In the genomic region with DNA sequence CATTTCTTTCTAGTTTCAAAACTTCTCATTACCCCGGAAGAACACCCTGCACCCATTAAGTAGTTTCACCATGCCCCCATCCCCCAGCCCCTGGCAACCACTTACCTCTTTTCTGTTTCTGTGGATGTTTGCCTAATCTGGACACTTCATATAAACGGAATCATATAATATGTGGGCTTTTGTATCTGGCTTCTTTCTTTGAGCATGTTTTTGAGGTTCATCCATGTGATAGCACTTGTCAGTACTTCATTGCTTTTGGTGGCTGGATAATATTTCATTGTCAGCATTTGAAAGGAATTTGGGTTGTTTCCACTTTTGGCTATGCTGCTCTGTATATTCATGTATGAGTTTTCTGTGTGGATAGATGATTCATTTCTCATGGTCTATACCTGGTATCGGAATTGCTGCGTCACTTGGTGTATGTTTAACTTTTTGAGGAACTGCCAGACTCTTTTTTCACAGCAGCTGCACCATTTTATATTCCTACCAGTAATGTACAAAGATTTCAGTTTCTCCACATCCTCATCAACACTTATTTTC, we compare ENCODE assay signal across 9 cellular contexts. TPM values are rescaled to one million over a fixed set of nuclear protein-coding genes. Genes with fewer than 3 reads are reported as not detected.
DNase-seq lines count a peak whose midpoint lies in the region; ATAC-seq and TF ChIP-seq lines count a peak whose summit lies in the region.
"Had no signal": no experiment of that assay in that cellular context is flagged by ENCODE, and none has a peak within 500 bp of the region (broad histone marks: within the 10 kb centered on the region; RNA-seq: fewer than 3 reads in every experiment).

No MANE protein-coding gene starts in this region.

- no peaks in the 10 kb centered on the region for H3K27me3 ChIP-seq in neutrophil

- CTCF ChIA-PET in activated CD4-positive, alpha-beta T cell treated with anti-CD3 and anti-CD28 coated beads, Interleukin-2, amount 10 ng/mL, durations not matched to agents 7 days and 5 days (lab: Charles Lee): interaction anchor here (0.6 to 1.3 kb wide), 2 partner anchors 10 to 26 kb away, joined by 3 read pairs; no protein-coding TSS in a partner anchor
- CTCF ChIA-PET in activated CD4-positive, alpha-beta memory T cell treated with anti-CD3 and anti-CD28 coated beads for 36 hours (lab: Charles Lee): interaction anchor here (0.6 kb wide), 1 partner anchor 65 kb away, joined by 3 read pairs; no protein-coding TSS in a partner anchor

- no peaks in the 10 kb centered on the region for H3K9me3 Mint-ChIP-seq in activated CD4-positive, alpha-beta T cell treated with anti-CD3 and anti-CD28 coated beads, Interleukin-2, amount 10 ng/mL, durations not matched to agents 7 days and 5 days
- no peaks in the 10 kb centered on the region for H3K9me3 Mint-ChIP-seq in activated CD4-positive, alpha-beta memory T cell treated with anti-CD3 and anti-CD28 coated beads for 36 hours

- H3K9me3 ChIP-seq in neutrophil: no peaks in the 10 kb centered on the region

- peaks cover 58% of the 10 kb centered on the region for H3K4me1 Mint-ChIP-seq in activated CD4-positive, alpha-beta T cell treated with anti-CD3 and anti-CD28 coated beads, Interleukin-2, amount 10 ng/mL, durations not matched to agents 7 days and 5 days
- H3K4me1 Mint-ChIP-seq in activated CD4-positive, alpha-beta memory T cell treated with anti-CD3 and anti-CD28 coated beads for 36 hours (ENCODE audit: low read depth): peaks cover 53% of the 10 kb centered on the region

- POLR2A ChIA-PET in activated CD4-positive, alpha-beta T cell treated with anti-CD3 and anti-CD28 coated beads, Interleukin-2, amount 10 ng/mL, durations not matched to agents 7 days and 5 days (lab: Charles Lee): no interaction called here
- POLR2A ChIA-PET in activated CD4-positive, alpha-beta memory T cell treated with anti-CD3 and anti-CD28 coated beads for 36 hours (lab: Charles Lee): no interaction called here

- intact Hi-C loops in activated CD4-positive, alpha-beta memory T cell treated with anti-CD3 and anti-CD28 coated beads for 36 hours (cut with micrococcal nuclease): loop anchor here (1.0 to 10.0 kb wide), 4 partner anchors 21 to 107 kb away; no protein-coding TSS in a partner anchor

- TF ChIP-seq CTCF in neutrophil (IDR thresholded peaks at IDR 0.05): no peak

- peak overlapping the region; percentile 78 for H3K27ac Mint-ChIP-seq in activated CD4-positive, alpha-beta T cell treated with anti-CD3 and anti-CD28 coated beads, Interleukin-2, amount 10 ng/mL, durations not matched to agents 7 days and 5 days
- peak overlapping the region; percentile 67 for H3K27ac Mint-ChIP-seq in activated CD4-positive, alpha-beta memory T cell treated with anti-CD3 and anti-CD28 coated beads for 36 hours

- no peaks in the 10 kb centered on the region for H3K27me3 Mint-ChIP-seq in activated CD4-positive, alpha-beta T cell treated with anti-CD3 and anti-CD28 coated beads, Interleukin-2, amount 10 ng/mL, durations not matched to agents 7 days and 5 days
- H3K27me3 Mint-ChIP-seq in activated CD4-positive, alpha-beta memory T cell treated with anti-CD3 and anti-CD28 coated beads for 36 hours: no peaks in the 10 kb centered on the region

- H3K27ac ChIP-seq in neutrophil: peak overlapping the region; percentile 41
- H3K27ac ChIP-seq: VCaP had no signal

- no peak overlapping the region for H3K4me3 ChIP-seq in neutrophil (ENCODE audit: low read depth in 1 of 2, low read length in 1 of 2)

- H3K4me1 ChIP-seq in neutrophil (ENCODE audit: control insufficient read depth in 1 of 2, insufficient read depth in 1 of 2, low read depth in 1 of 2, low read length in 1 of 2): peaks cover 5 to 8% of the 10 kb centered on the region in 2 experiments

- H3K36me3 Mint-ChIP-seq in activated CD4-positive, alpha-beta T cell treated with anti-CD3 and anti-CD28 coated beads, Interleukin-2, amount 10 ng/mL, durations not matched to agents 7 days and 5 days (ENCODE audit: low read depth): peaks cover 49% of the 10 kb centered on the region
- peaks cover 14% of the 10 kb centered on the region for H3K36me3 Mint-ChIP-seq in activated CD4-positive, alpha-beta memory T cell treated with anti-CD3 and anti-CD28 coated beads for 36 hours

- peak; percentile 66 for ATAC-seq in HG03095 (IDR thresholded peaks at IDR 0.05; ENCODE audit: unreplicated experiment)

- H3K36me3 ChIP-seq in neutrophil: peaks cover 17% of the 10 kb centered on the region

- DNase-seq in activated CD4-positive, alpha-beta T cell treated with anti-CD3 and anti-CD28 coated beads, Interleukin-2, amount 10 ng/mL, durations not matched to agents 7 days and 5 days: no peak
- DNase-seq in activated CD4-positive, alpha-beta T cell treated with anti-CD3 and anti-CD28 coated beads, Interleukin-2, amount 50 U/mL, for 4 hours: no peak
- DNase-seq in activated CD4-positive, alpha-beta memory T cell treated with anti-CD3 and anti-CD28 coated beads for 36 hours: peak; percentile 37
- no peak for DNase-seq in stimulated activated naive CD4-positive, alpha-beta T cell (lab: John Stamatoyannopoulos, UW)
- DNase-seq in UCSD-AML1 (lab: John Stamatoyannopoulos, UW; ENCODE audit: unreplicated experiment): no peak
- DNase-seq in cerebellar nuclear complex (lab: John Stamatoyannopoulos, UW): no peak

- H3K4me3 Mint-ChIP-seq in activated CD4-positive, alpha-beta T cell treated with anti-CD3 and anti-CD28 coated beads, Interleukin-2, amount 10 ng/mL, durations not matched to agents 7 days and 5 days: peak overlapping the region; percentile 4
- peak overlapping the region; percentile 8 for H3K4me3 Mint-ChIP-seq in activated CD4-positive, alpha-beta memory T cell treated with anti-CD3 and anti-CD28 coated beads for 36 hours

RNA-seq across cellular contexts. Expression of gene SLC5A10, which starts 30.0 kb away (rescaled TPM):
- not detected for total RNA-seq in activated CD4-positive, alpha-beta T cell treated with anti-CD3 and anti-CD28 coated beads, Interleukin-2, amount 10 ng/mL, durations not matched to agents 7 days and 5 days
- total RNA-seq in activated CD4-positive, alpha-beta memory T cell treated with anti-CD3 and anti-CD28 coated beads for 36 hours: not detected
